In genomic region chr22:44884968-44885805, GRCh38 we compare ENCODE assay signal across 20 cellular contexts.
DNase-seq lines count a peak whose midpoint lies in the region; ATAC-seq and TF ChIP-seq lines count a peak whose summit lies in the region.
"Had no signal": no experiment of that assay in that cellular context is flagged by ENCODE, and none has a peak within 500 bp of the region (broad histone marks: within the 10 kb centered on the region; RNA-seq: fewer than 3 reads in every experiment).

No MANE protein-coding gene starts in this region.

- H3K27me3 Mint-ChIP-seq in natural killer cell (ENCODE audit: low read depth in 2 of 2) = no peaks in the 10 kb centered on the region

- no peak overlapping the region for H3K27ac Mint-ChIP-seq in natural killer cell
- H3K27ac Mint-ChIP-seq: stimulated activated effector memory CD8-positive, alpha-beta T cell treated with anti-CD3 and anti-CD28 coated beads, Interleukin-12 subunit alpha, Interleukin-12 subunit beta, amount 100 ng/mL, for 72 hours had no signal

- no peaks in the 10 kb centered on the region for H3K36me3 Mint-ChIP-seq in natural killer cell
- H3K36me3 Mint-ChIP-seq: stimulated activated effector memory CD8-positive, alpha-beta T cell treated with anti-CD3 and anti-CD28 coated beads, Interleukin-12 subunit alpha, Interleukin-12 subunit beta, amount 100 ng/mL, for 72 hours had no signal

- peak; percentile 22 for DNase-seq in ELR (ENCODE audit: low read depth)
- peak; percentile 46 for DNase-seq in LNCaP clone FGC (ENCODE audit: low read depth)
- peak; percentile 59 for DNase-seq in astrocyte of the hippocampus (ENCODE audit: low read depth, low spot score)
- DNase-seq in mesenteric fat pad (ENCODE audit: low spot score) = peak; percentile 87
- no peak for DNase-seq in HUDEP-2 (lab: John Stamatoyannopoulos, UW; ENCODE audit: unreplicated experiment in 76 of 76)
- DNase-seq in natural killer cell = no peak
- DNase-seq: activated T-cell treated with anti-CD3 and anti-CD28 coated beads, Interleukin-2, amount 50 U/mL, for 4 hours; DMS 273 treated with DMSO at 0.1 percent for 48 hours; effector CD8-positive, alpha-beta T cell; hippocampal formation; KG1; left cardiac atrium; NCI-H1436; NCI-H446; small intestine had no signal

- intact Hi-C loops in natural killer cell (cut with micrococcal nuclease) = no loop called here

- TF ChIP-seq CTCF in LNCaP clone FGC (IDR thresholded peaks at IDR 0.05; ENCODE audit: control insufficient read depth, extremely low read depth, insufficient read depth) (no peak), natural killer cell (IDR thresholded peaks at IDR 0.05) (no peak)

- no peaks in the 10 kb centered on the region for H3K9me3 Mint-ChIP-seq in natural killer cell
- H3K9me3 Mint-ChIP-seq: activated T-cell treated with anti-CD3 and anti-CD28 coated beads, Interleukin-2, amount 50 U/mL, for 4 hours; stimulated activated effector memory CD8-positive, alpha-beta T cell treated with anti-CD3 and anti-CD28 coated beads, Interleukin-12 subunit alpha, Interleukin-12 subunit beta, amount 100 ng/mL, for 72 hours had no signal

- no peak overlapping the region for H3K4me3 ChIP-seq in LNCaP clone FGC (ENCODE audit: low read depth, low read length)
- H3K4me3 ChIP-seq: pancreas, tibial nerve had no signal

- H3K4me1 Mint-ChIP-seq in natural killer cell = no peaks in the 10 kb centered on the region
- H3K4me1 Mint-ChIP-seq: stimulated activated effector memory CD8-positive, alpha-beta T cell treated with anti-CD3 and anti-CD28 coated beads, Interleukin-12 subunit alpha, Interleukin-12 subunit beta, amount 100 ng/mL, for 72 hours had no signal

- H3K4me3 Mint-ChIP-seq in natural killer cell = no peak overlapping the region
- H3K4me3 Mint-ChIP-seq: activated T-cell treated with anti-CD3 and anti-CD28 coated beads, Interleukin-2, amount 50 U/mL, for 4 hours; stimulated activated effector memory CD8-positive, alpha-beta T cell treated with anti-CD3 and anti-CD28 coated beads, Interleukin-12 subunit alpha, Interleukin-12 subunit beta, amount 100 ng/mL, for 72 hours had no signal

- ATAC-seq in HG02885 (IDR thresholded peaks at IDR 0.05; ENCODE audit: poor library complexity, unreplicated experiment) (no peak), natural killer cell (no peak)
- ATAC-seq: activated T-cell treated with anti-CD3 and anti-CD28 coated beads, Interleukin-2, amount 50 U/mL, for 4 hours; left cardiac atrium; SK-N-SH treated with all-trans-retinoic acid at 6 μM for 48 hours; stimulated activated effector memory CD8-positive, alpha-beta T cell treated with anti-CD3 and anti-CD28 coated beads, Interleukin-12 subunit alpha, Interleukin-12 subunit beta, amount 100 ng/mL, for 72 hours had no signal

Comparison
In these comparisons a context has a peak if more than half of its experiments do, and no peak if none do; other contexts are left out.
1. DNase-seq: peak in ELR (single experiment), LNCaP clone FGC (single experiment), astrocyte of the hippocampus (single experiment) and mesenteric fat pad (single experiment); none in HUDEP-2 (0 of 76) and natural killer cell (single experiment).